ENCODE assay signal across 12 cellular contexts in the genomic region with DNA sequence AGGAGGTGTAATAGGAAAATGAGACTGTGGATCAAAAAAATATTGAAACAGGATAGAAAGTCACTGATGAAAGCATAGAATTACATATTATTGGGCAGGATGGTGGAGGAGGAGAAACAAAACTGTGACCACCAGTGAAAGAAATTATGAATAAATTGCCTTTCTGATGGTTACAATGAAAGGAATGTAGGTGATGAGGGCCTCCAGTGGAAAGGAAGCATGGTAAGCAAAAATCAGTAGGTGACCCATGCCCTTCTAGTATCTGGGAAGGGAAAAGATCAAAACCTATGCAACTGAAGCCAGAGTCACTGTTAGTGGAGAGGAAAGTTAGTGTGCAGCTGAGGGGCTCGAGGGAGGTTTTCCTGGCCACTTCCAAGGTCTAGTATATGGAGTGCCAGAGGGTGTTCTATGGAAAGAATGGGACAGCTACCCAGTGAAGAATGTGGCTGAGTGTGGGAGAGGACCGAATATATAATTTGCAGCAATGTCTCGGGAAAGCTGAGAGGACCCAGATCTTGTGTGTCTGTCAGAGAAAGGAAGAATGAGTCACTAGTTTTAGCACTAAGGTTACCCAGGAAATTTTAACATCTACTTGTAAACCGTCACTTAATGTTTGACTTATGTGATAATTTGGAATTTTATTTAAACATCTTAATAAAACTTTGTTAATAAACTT.
A peak's percentile ranks its signal among the peaks of the same experiment; 100 is the strongest.
DNase-seq lines count a peak whose midpoint lies in the region; ATAC-seq and TF ChIP-seq lines count a peak whose summit lies in the region.
"Had no signal": no experiment of that assay in that cellular context is flagged by ENCODE, and none has a peak within 500 bp of the region (broad histone marks: within the 10 kb centered on the region; RNA-seq: fewer than 3 reads in every experiment).

No MANE protein-coding gene starts in this region.

- no peak overlapping the region for H2AFZ ChIP-seq in OCI-LY1 (ENCODE audit: low read length)

- H3K9me2 ChIP-seq in OCI-LY1 (ENCODE audit: low read depth, low read length), result no peaks in the 10 kb centered on the region

- peaks cover 48% of the 10 kb centered on the region for H3K4me1 Mint-ChIP-seq in chondrocyte (ENCODE audit: low read depth)

- ATAC-seq in GM18868 (IDR thresholded peaks at IDR 0.05; ENCODE audit: unreplicated experiment), result peak; percentile 30
- ATAC-seq: psoas muscle had no signal

- no peak overlapping the region for H3K4me3 Mint-ChIP-seq in chondrocyte (ENCODE audit: unreplicated experiment)

- no peak overlapping the region for H3K4me2 ChIP-seq in OCI-LY1 (ENCODE audit: low read length)

- no peaks in the 10 kb centered on the region for H3K9me3 ChIP-seq in OCI-LY1 (ENCODE audit: low read length)
- H3K9me3 ChIP-seq: ascending aorta, psoas muscle had no signal

- H3K27ac ChIP-seq in OCI-LY1 (ENCODE audit: low read depth, low read length, poor library complexity, severe bottlenecking), result peak overlapping the region; percentile 78
- H3K27ac ChIP-seq: ascending aorta, psoas muscle had no signal

- TF ChIP-seq CTCF in OCI-LY1 (IDR thresholded peaks at IDR 0.05; ENCODE audit: low read length) (no peak), chondrocyte (IDR thresholded peaks at IDR 0.05) (no peak)

- no peaks in the 10 kb centered on the region for H3K27me3 ChIP-seq in OCI-LY1 (ENCODE audit: insufficient read depth, low read length)
- H3K27me3 ChIP-seq: ascending aorta had no signal

- H3K36me3 ChIP-seq in OCI-LY1 (ENCODE audit: insufficient read depth, low read length), result no peaks in the 10 kb centered on the region
- H3K36me3 ChIP-seq: ascending aorta had no signal

- H3K9me3 Mint-ChIP-seq in chondrocyte (ENCODE audit: low read depth), result no peaks in the 10 kb centered on the region

- H3K27ac Mint-ChIP-seq in chondrocyte (ENCODE audit: unreplicated experiment), result peak overlapping the region; percentile 71

- H3K9ac ChIP-seq in OCI-LY1 (ENCODE audit: low read length), result no peak overlapping the region; the same call in 1 of the 2 replicates

- no peaks in the 10 kb centered on the region for H3K27me3 Mint-ChIP-seq in chondrocyte (ENCODE audit: low read depth)

- no peak for DNase-seq in chondrocyte (ENCODE audit: low spot score)
- peak; percentile 82 for DNase-seq in renal cortical epithelial cell (ENCODE audit: low read depth)
- DNase-seq in cerebellar cortex (ENCODE audit: low spot score), result no peak
- DNase-seq in GF-D8 (lab: John Stamatoyannopoulos, UW), result no peak
- no peak for DNase-seq in NCI-H345 (lab: John Stamatoyannopoulos, UW)
- DNase-seq: KBM-7; midbrain; psoas muscle; stimulated activated CD4-positive, alpha-beta T cell treated with anti-CD3 and anti-CD28 coated beads, Interleukin-2, amount 100 ng/mL, for 48 hours had no signal

- H3K4me3 ChIP-seq in OCI-LY1 (ENCODE audit: low read depth, low read length, poor library complexity, severe bottlenecking), result no peak overlapping the region
- H3K4me3 ChIP-seq: ascending aorta, psoas muscle had no signal

- no peaks in the 10 kb centered on the region for H4K20me1 ChIP-seq in OCI-LY1 (ENCODE audit: insufficient read depth, low read length)

- no peaks in the 10 kb centered on the region; the same call in 1 of the 2 replicates for H3F3A ChIP-seq in OCI-LY1 (ENCODE audit: insufficient read depth, low read length)

- no peaks in the 10 kb centered on the region for H3K79me2 ChIP-seq in OCI-LY1 (ENCODE audit: insufficient read depth, low read length)

- H3K36me3 Mint-ChIP-seq in chondrocyte (ENCODE audit: low read depth), result no peaks in the 10 kb centered on the region

- peaks cover 78% of the 10 kb centered on the region for H3K4me1 ChIP-seq in OCI-LY1 (ENCODE audit: insufficient read depth, low read length, severe bottlenecking)
- H3K4me1 ChIP-seq: ascending aorta, psoas muscle had no signal
